ENCODE assay signal across 13 cellular contexts in genomic region chr13:24097667-24098066, GRCh38.
A peak's percentile ranks its signal among the peaks of the same experiment; 100 is the strongest.
DNase-seq lines count a peak whose midpoint lies in the region; ATAC-seq and TF ChIP-seq lines count a peak whose summit lies in the region.
"Had no signal": no experiment of that assay in that cellular context is flagged by ENCODE, and none has a peak within 500 bp of the region (broad histone marks: within the 10 kb centered on the region; RNA-seq: fewer than 3 reads in every experiment).

No MANE protein-coding gene starts in this region.

- peaks cover 16% of the 10 kb centered on the region for H3K4me1 Mint-ChIP-seq in activated T-helper 2 cell treated with anti-CD3 and anti-CD28 coated beads, Interferon-gamma antibody, Interleukin-2, Interleukin-4, amounts not matched to agents 10 μg/mL and 5 μg/mL and 100 μg/mL, durations not matched to agents 14 hours and 24 hours and 36 hours (ENCODE audit: low read depth)
- peaks cover 23% of the 10 kb centered on the region for H3K4me1 Mint-ChIP-seq in stimulated activated effector memory CD8-positive, alpha-beta T cell treated with anti-CD3 and anti-CD28 coated beads, Interleukin-12 subunit alpha, Interleukin-12 subunit beta, amount 100 ng/mL, for 72 hours

- H3K27me3 Mint-ChIP-seq in activated T-helper 2 cell treated with anti-CD3 and anti-CD28 coated beads, Interferon-gamma antibody, Interleukin-2, Interleukin-4, amounts not matched to agents 10 μg/mL and 5 μg/mL and 100 μg/mL, durations not matched to agents 14 hours and 24 hours and 36 hours (ENCODE audit: low read depth), result peaks cover 29% of the 10 kb centered on the region

- TF ChIP-seq POLR2A in GM18505 (IDR thresholded peaks at IDR 0.05; ENCODE audit: borderline replicate concordance, extremely low read depth, insufficient read depth, insufficient read length), result no peak

- peak; percentile 77 for ATAC-seq in stimulated activated effector memory CD8-positive, alpha-beta T cell treated with anti-CD3 and anti-CD28 coated beads, Interleukin-12 subunit alpha, Interleukin-12 subunit beta, amount 100 ng/mL, for 72 hours
- ATAC-seq in GM18505 (IDR thresholded peaks at IDR 0.05; ENCODE audit: unreplicated experiment) (no peak), GM21367 (IDR thresholded peaks at IDR 0.05; ENCODE audit: unreplicated experiment) (no peak)
- ATAC-seq: left colon had no signal

- H3K9me3 Mint-ChIP-seq in activated T-helper 2 cell treated with anti-CD3 and anti-CD28 coated beads, Interferon-gamma antibody, Interleukin-2, Interleukin-4, amounts not matched to agents 10 μg/mL and 5 μg/mL and 100 μg/mL, durations not matched to agents 14 hours and 24 hours and 36 hours, result no peaks in the 10 kb centered on the region
- H3K9me3 Mint-ChIP-seq in stimulated activated effector memory CD8-positive, alpha-beta T cell treated with anti-CD3 and anti-CD28 coated beads, Interleukin-12 subunit alpha, Interleukin-12 subunit beta, amount 100 ng/mL, for 72 hours, result no peaks in the 10 kb centered on the region

- intact Hi-C loops in activated T-helper 2 cell treated with anti-CD3 and anti-CD28 coated beads, Interferon-gamma antibody, Interleukin-2, Interleukin-4, amounts not matched to agents 10 μg/mL and 5 μg/mL and 100 μg/mL, durations not matched to agents 14 hours and 24 hours and 36 hours (cut with micrococcal nuclease), result loop anchor here (1.0 to 5.0 kb wide), 9 partner anchors 25 to 413 kb away; partner anchors contain the start of gene SPATA13

- DNase-seq in activated T-cell treated with anti-CD3 and anti-CD28 coated beads for 48 hours (ENCODE audit: low read depth), result peak; percentile 30
- no peak for DNase-seq in activated T-cell treated with anti-CD3 and anti-CD28 coated beads for 4 hours
- peak; percentile 92 for DNase-seq in Jurkat, Clone E6-1 (ENCODE audit: low read depth, low spot score)
- DNase-seq in activated T-helper 2 cell treated with anti-CD3 and anti-CD28 coated beads, Interferon-gamma antibody, Interleukin-2, Interleukin-4, amounts not matched to agents 10 μg/mL and 5 μg/mL and 100 μg/mL, durations not matched to agents 14 hours and 24 hours and 36 hours (ENCODE audit: low spot score), result no peak
- peak in 1 of 2 donors; percentile 68 for DNase-seq in stimulated activated effector memory CD8-positive, alpha-beta T cell treated with anti-CD3 and anti-CD28 coated beads, Interleukin-12 subunit alpha, Interleukin-12 subunit beta, amount 100 ng/mL, for 72 hours (ENCODE audit: low spot score in 2 of 2)
- no peak for DNase-seq in hippocampal formation (lab: John Stamatoyannopoulos, UW)
- DNase-seq: amygdala; effector CD8-positive, alpha-beta T cell; left colon; NCI-H1930; transverse colon had no signal

- peak overlapping the region; percentile 55 for H3K4me3 Mint-ChIP-seq in activated T-helper 2 cell treated with anti-CD3 and anti-CD28 coated beads, Interferon-gamma antibody, Interleukin-2, Interleukin-4, amounts not matched to agents 10 μg/mL and 5 μg/mL and 100 μg/mL, durations not matched to agents 14 hours and 24 hours and 36 hours (ENCODE audit: low read depth)
- H3K4me3 Mint-ChIP-seq in stimulated activated effector memory CD8-positive, alpha-beta T cell treated with anti-CD3 and anti-CD28 coated beads, Interleukin-12 subunit alpha, Interleukin-12 subunit beta, amount 100 ng/mL, for 72 hours, result peak overlapping the region; percentile 42

- peak overlapping the region; percentile 2 for H3K4me3 ChIP-seq in Jurkat, Clone E6-1 (ENCODE audit: low read length)
- H3K4me3 ChIP-seq: transverse colon had no signal

- no peaks in the 10 kb centered on the region for H3K36me3 Mint-ChIP-seq in activated T-helper 2 cell treated with anti-CD3 and anti-CD28 coated beads, Interferon-gamma antibody, Interleukin-2, Interleukin-4, amounts not matched to agents 10 μg/mL and 5 μg/mL and 100 μg/mL, durations not matched to agents 14 hours and 24 hours and 36 hours (ENCODE audit: low read depth)
- H3K36me3 Mint-ChIP-seq in stimulated activated effector memory CD8-positive, alpha-beta T cell treated with anti-CD3 and anti-CD28 coated beads, Interleukin-12 subunit alpha, Interleukin-12 subunit beta, amount 100 ng/mL, for 72 hours, result no peaks in the 10 kb centered on the region

- peak overlapping the region; percentile 80 for H3K27ac Mint-ChIP-seq in activated T-helper 2 cell treated with anti-CD3 and anti-CD28 coated beads, Interferon-gamma antibody, Interleukin-2, Interleukin-4, amounts not matched to agents 10 μg/mL and 5 μg/mL and 100 μg/mL, durations not matched to agents 14 hours and 24 hours and 36 hours
- H3K27ac Mint-ChIP-seq in stimulated activated effector memory CD8-positive, alpha-beta T cell treated with anti-CD3 and anti-CD28 coated beads, Interleukin-12 subunit alpha, Interleukin-12 subunit beta, amount 100 ng/mL, for 72 hours, result peak overlapping the region; percentile 73

Comparison
In these comparisons a context has a peak if more than half of its experiments do, and no peak if none do; other contexts are left out.
1. DNase-seq: peak in activated T-cell treated with anti-CD3 and anti-CD28 coated beads for 48 hours (single experiment) and Jurkat, Clone E6-1 (single experiment); none in activated T-cell treated with anti-CD3 and anti-CD28 coated beads for 4 hours (single experiment), activated T-helper 2 cell treated with anti-CD3 and anti-CD28 coated beads, Interferon-gamma antibody, Interleukin-2, Interleukin-4, amounts not matched to agents 10 μg/mL and 5 μg/mL and 100 μg/mL, durations not matched to agents 14 hours and 24 hours and 36 hours (single experiment) and hippocampal formation (0 of 2).